In the genomic region with DNA sequence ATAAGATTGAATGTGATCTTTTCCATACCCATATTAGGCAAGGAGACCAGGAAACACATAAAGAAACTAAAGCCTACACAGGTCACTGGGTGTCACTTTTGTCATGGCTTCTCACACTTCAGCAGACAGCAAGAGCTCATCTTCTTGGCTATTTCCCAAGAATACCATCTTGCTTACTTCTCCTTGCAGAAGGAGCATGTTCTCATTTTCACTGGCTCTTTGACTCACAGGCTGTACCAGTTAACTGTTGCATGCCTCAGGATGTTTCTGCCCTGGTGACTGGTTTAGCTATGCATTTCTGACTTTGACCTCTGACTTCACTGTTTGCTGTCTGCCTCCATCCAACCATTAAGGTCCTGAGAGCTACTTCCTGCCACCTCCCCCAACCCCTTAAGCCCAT, we compare ENCODE assay signal across 8 cellular contexts. TPM values are rescaled to one million over a fixed set of nuclear protein-coding genes. Genes with fewer than 3 reads are reported as not detected.
A peak's percentile ranks its signal among the peaks of the same experiment; 100 is the strongest.
DNase-seq lines count a peak whose midpoint lies in the region; ATAC-seq, FAIRE-seq and TF ChIP-seq lines count a peak whose summit lies in the region.

No MANE protein-coding gene starts in this region.

- H3K4me3 Mint-ChIP-seq in naive thymus-derived CD4-positive, alpha-beta T cell: no peak overlapping the region
- H3K4me3 Mint-ChIP-seq in activated CD4-positive, alpha-beta memory T cell treated with anti-CD3 and anti-CD28 coated beads, Interleukin-2, amount 10 ng/mL, durations not matched to agents 7 days and 5 days: no peak overlapping the region

- peaks cover 0 to 6% (median 0%) of the 10 kb centered on the region in 11 donors for H3K9me3 Mint-ChIP-seq in naive thymus-derived CD4-positive, alpha-beta T cell
- no peaks in the 10 kb centered on the region for H3K9me3 Mint-ChIP-seq in activated CD4-positive, alpha-beta memory T cell treated with anti-CD3 and anti-CD28 coated beads, Interleukin-2, amount 10 ng/mL, durations not matched to agents 7 days and 5 days

- no peaks in the 10 kb centered on the region for H3K36me3 Mint-ChIP-seq in naive thymus-derived CD4-positive, alpha-beta T cell
- H3K36me3 Mint-ChIP-seq in activated CD4-positive, alpha-beta memory T cell treated with anti-CD3 and anti-CD28 coated beads, Interleukin-2, amount 10 ng/mL, durations not matched to agents 7 days and 5 days (ENCODE audit: low read depth): no peaks in the 10 kb centered on the region

- TF ChIP-seq CTCF in bronchial epithelial cell (IDR thresholded peaks at IDR 0.05; ENCODE audit: insufficient read depth, low read length, severe bottlenecking) (no peak), prostate gland (IDR thresholded peaks at IDR 0.05) (no peak)

- FAIRE-seq in bronchial epithelial cell (lab: Jason Lieb, UNC): no peak

- CTCF ChIA-PET in naive thymus-derived CD4-positive, alpha-beta T cell (lab: Charles Lee): no interaction called here
- CTCF ChIA-PET in activated CD4-positive, alpha-beta memory T cell treated with anti-CD3 and anti-CD28 coated beads, Interleukin-2, amount 10 ng/mL, durations not matched to agents 7 days and 5 days (lab: Charles Lee): no interaction called here

- H3K27me3 ChIP-seq in bronchial epithelial cell (ENCODE audit: control insufficient read depth, insufficient read depth, low read length) (no peaks in the 10 kb centered on the region), prostate gland (replicated peaks; ENCODE audit: insufficient read depth) (no peaks in the 10 kb centered on the region)
- no peaks in the 10 kb centered on the region for H3K27me3 ChIP-seq in naive thymus-derived CD4-positive, alpha-beta T cell (ENCODE audit: control insufficient read depth in 2 of 2, insufficient read depth in 2 of 2, low read length in 2 of 2)

- H3K27ac ChIP-seq in naive thymus-derived CD4-positive, alpha-beta T cell (ENCODE audit: low read depth, low read length): no peak overlapping the region
- H3K27ac ChIP-seq in prostate gland: no peak overlapping the region

- intact Hi-C loops in naive thymus-derived CD4-positive, alpha-beta T cell (cut with micrococcal nuclease): no loop called here
- intact Hi-C loops in prostate gland (cut with DNase I): no loop called here

- H3K4me3 ChIP-seq in bronchial epithelial cell (ENCODE audit: low read depth, low read length) (no peak overlapping the region), prostate gland (no peak overlapping the region)
- no peak overlapping the region for H3K4me3 ChIP-seq in naive thymus-derived CD4-positive, alpha-beta T cell (ENCODE audit: low read length)

- no peaks in the 10 kb centered on the region for H3K4me1 ChIP-seq in naive thymus-derived CD4-positive, alpha-beta T cell (ENCODE audit: control insufficient read depth in 2 of 2, insufficient read depth in 2 of 2, low read length in 2 of 2)
- no peaks in the 10 kb centered on the region for H3K4me1 ChIP-seq in prostate gland (replicated peaks)

- POLR2A ChIA-PET in naive thymus-derived CD4-positive, alpha-beta T cell (lab: Charles Lee): no interaction called here
- POLR2A ChIA-PET in activated CD4-positive, alpha-beta memory T cell treated with anti-CD3 and anti-CD28 coated beads, Interleukin-2, amount 10 ng/mL, durations not matched to agents 7 days and 5 days (lab: Charles Lee): no interaction called here

- peak; percentile 90 for ATAC-seq in GM21786 (IDR thresholded peaks at IDR 0.05; ENCODE audit: unreplicated experiment)
- ATAC-seq in naive thymus-derived CD4-positive, alpha-beta T cell: peak; percentile 83

- no peaks in the 10 kb centered on the region for H3K9me3 ChIP-seq in naive thymus-derived CD4-positive, alpha-beta T cell (ENCODE audit: control insufficient read depth in 2 of 3, low read length in 3 of 3)
- H3K9me3 ChIP-seq in prostate gland: no peaks in the 10 kb centered on the region

- H3K27ac Mint-ChIP-seq in naive thymus-derived CD4-positive, alpha-beta T cell: no peak overlapping the region
- H3K27ac Mint-ChIP-seq in activated CD4-positive, alpha-beta memory T cell treated with anti-CD3 and anti-CD28 coated beads, Interleukin-2, amount 10 ng/mL, durations not matched to agents 7 days and 5 days: no peak overlapping the region

- H3K36me3 ChIP-seq in bronchial epithelial cell (ENCODE audit: control insufficient read depth, insufficient read depth, low read length) (no peaks in the 10 kb centered on the region), prostate gland (no peaks in the 10 kb centered on the region)
- no peaks in the 10 kb centered on the region for H3K36me3 ChIP-seq in naive thymus-derived CD4-positive, alpha-beta T cell (ENCODE audit: control insufficient read depth in 2 of 3, insufficient read depth in 3 of 3, low read length in 3 of 3)

- peaks cover 0 to 16% (median 3%) of the 10 kb centered on the region in 5 donors for H3K27me3 Mint-ChIP-seq in naive thymus-derived CD4-positive, alpha-beta T cell
- peaks cover 12% of the 10 kb centered on the region for H3K27me3 Mint-ChIP-seq in activated CD4-positive, alpha-beta memory T cell treated with anti-CD3 and anti-CD28 coated beads, Interleukin-2, amount 10 ng/mL, durations not matched to agents 7 days and 5 days

- TF ChIP-seq POLR2A in prostate gland (IDR thresholded peaks at IDR 0.05): no peak

- peaks cover 0 to 16% (median 8%) of the 10 kb centered on the region in 7 donors for H3K4me1 Mint-ChIP-seq in naive thymus-derived CD4-positive, alpha-beta T cell
- no peaks in the 10 kb centered on the region for H3K4me1 Mint-ChIP-seq in activated CD4-positive, alpha-beta memory T cell treated with anti-CD3 and anti-CD28 coated beads, Interleukin-2, amount 10 ng/mL, durations not matched to agents 7 days and 5 days

- peak; percentile 92 for DNase-seq in DMS53 (lab: John Stamatoyannopoulos, UW)
- peak; percentile 87 for DNase-seq in LHCN-M2 (ENCODE audit: low read depth)
- DNase-seq in bronchial epithelial cell (ENCODE audit: low read depth): peak; percentile 75
- DNase-seq in naive thymus-derived CD4-positive, alpha-beta T cell: no peak
- DNase-seq in prostate gland (ENCODE audit: low spot score): no peak
- no peak for DNase-seq in activated CD4-positive, alpha-beta memory T cell treated with anti-CD3 and anti-CD28 coated beads, Interleukin-2, amount 10 ng/mL, durations not matched to agents 7 days and 5 days
- DNase-seq in NCI-H2107 treated with DMSO at 0.1 percent for 48 hours (lab: John Stamatoyannopoulos, UW; ENCODE audit: unreplicated experiment): no peak

RNA-seq across cellular contexts. Expression of a gene that starts 40.3 kb away (rescaled TPM):
- total RNA-seq in LHCN-M2 (2014; rRNA removed): 30.7 and 35.3 TPM in 2 replicates
- 12.0 TPM for polyA plus RNA-seq in LHCN-M2 (2012)
- total RNA-seq in bronchial epithelial cell: 10.0 and 20.4 TPM in 2 replicates
- 10 to 100 TPM in 2 of 5 experiments, 1 to 10 TPM in 3; 4.3 to 30.4 (median 4.7) TPM for total RNA-seq in naive thymus-derived CD4-positive, alpha-beta T cell
- 1 to 10 TPM in 1 of 2 donors, under 1 TPM in 1; 0.89 to 1.1 TPM for polyA plus RNA-seq in naive thymus-derived CD4-positive, alpha-beta T cell
- total RNA-seq in prostate gland: 10 to 100 TPM; 18.4 to 20.4 TPM
- 10 to 100 TPM in 1 of 2 experiments, 1 to 10 TPM in 1; 9.9 to 11.7 TPM for total RNA-seq in activated CD4-positive, alpha-beta memory T cell treated with anti-CD3 and anti-CD28 coated beads, Interleukin-2, amount 10 ng/mL, durations not matched to agents 7 days and 5 days

Comparison
In these comparisons a context has a peak if more than half of its experiments do, and no peak if none do; other contexts are left out.
1. DNase-seq: peak in DMS53 (single experiment), LHCN-M2 (single experiment) and bronchial epithelial cell (single experiment); none in naive thymus-derived CD4-positive, alpha-beta T cell (0 of 9), prostate gland (single experiment), activated CD4-positive, alpha-beta memory T cell treated with anti-CD3 and anti-CD28 coated beads, Interleukin-2, amount 10 ng/mL, durations not matched to agents 7 days and 5 days (single experiment) and NCI-H2107 treated with DMSO at 0.1 percent for 48 hours (single experiment).